ENCODE assay signal across 18 cellular contexts in genomic region chr5:138629383-138629782, GRCh38. TPM values are rescaled to one million over a fixed set of nuclear protein-coding genes. Genes with fewer than 3 reads are reported as not detected.
DNase-seq lines count a peak whose midpoint lies in the region; ATAC-seq and TF ChIP-seq lines count a peak whose summit lies in the region.
"Had no signal": no experiment of that assay in that cellular context is flagged by ENCODE, and none has a peak within 500 bp of the region (broad histone marks: within the 10 kb centered on the region; RNA-seq: fewer than 3 reads in every experiment).

No MANE protein-coding gene starts in this region.

- no peaks in the 10 kb centered on the region for H3K9me3 ChIP-seq in neuronal stem cell (replicated peaks in 1 of 2; ENCODE audit: control insufficient read depth in 2 of 2, insufficient read depth in 1 of 2, low read depth in 1 of 2, low read length in 2 of 2)
- H3K9me3 ChIP-seq: HAP-1 had no signal

- H3K4me1 ChIP-seq in GM23338 (ENCODE audit: insufficient read depth): no peaks in the 10 kb centered on the region; the same call in 1 of the 2 replicates
- H3K4me1 ChIP-seq in neuronal stem cell (ENCODE audit: control insufficient read depth in 2 of 2, insufficient read depth in 1 of 2, low read depth in 1 of 2, low read length in 2 of 2): peaks cover 0 to 2% of the 10 kb centered on the region in 2 donors
- H3K4me1 ChIP-seq: HAP-1 had no signal

- H3K36me3 ChIP-seq in GM23338 (ENCODE audit: insufficient read depth): no peaks in the 10 kb centered on the region
- no peaks in the 10 kb centered on the region for H3K36me3 ChIP-seq in neuronal stem cell (replicated peaks in 1 of 2; ENCODE audit: control insufficient read depth in 2 of 2, insufficient read depth in 2 of 2, low read length in 2 of 2)
- H3K36me3 ChIP-seq: HAP-1 had no signal

- no peaks in the 10 kb centered on the region for H3K79me1 ChIP-seq in neuronal stem cell (ENCODE audit: low read depth, low read length)

- H3K27ac ChIP-seq in GM23338 (ENCODE audit: low read depth) (no peak overlapping the region), neuronal stem cell (replicated peaks; ENCODE audit: low read length) (no peak overlapping the region)
- H3K27ac ChIP-seq: HL-60 had no signal

- H4K8ac ChIP-seq in neuronal stem cell (ENCODE audit: low read depth, low read length): no peak overlapping the region

- H3K27me3 Mint-ChIP-seq in GM23338 (ENCODE audit: insufficient read depth, low read depth, poor library complexity) (peaks cover 2% of the 10 kb centered on the region), natural killer cell (ENCODE audit: low read depth in 2 of 2) (peaks cover 34 to 35% of the 10 kb centered on the region in 2 donors)

- no peaks in the 10 kb centered on the region for H3K9me3 Mint-ChIP-seq in GM23338
- no peaks in the 10 kb centered on the region for H3K9me3 Mint-ChIP-seq in natural killer cell
- H3K9me3 Mint-ChIP-seq: CD4-positive, alpha-beta T cell; HFFc6 had no signal

- H3K4me3 ChIP-seq in GM23338: no peak overlapping the region
- no peak overlapping the region for H3K4me3 ChIP-seq in neuronal stem cell (ENCODE audit: low read length in 2 of 2)
- H3K4me3 ChIP-seq: HAP-1 had no signal

- no peak overlapping the region for H3K4ac ChIP-seq in neuronal stem cell (ENCODE audit: low read length)

- no peak overlapping the region for H2AK5ac ChIP-seq in neuronal stem cell (ENCODE audit: low read depth, low read length)

- no peak overlapping the region for H2BK5ac ChIP-seq in neuronal stem cell (ENCODE audit: low read length)

- H3K9ac ChIP-seq in neuronal stem cell (ENCODE audit: low read depth, low read length, poor library complexity): no peak overlapping the region

- H3K27ac Mint-ChIP-seq in GM23338 (no peak overlapping the region), natural killer cell (no peak overlapping the region)
- H3K27ac Mint-ChIP-seq: B cell; CD4-positive, alpha-beta T cell; HFFc6 had no signal

- H3K4me1 Mint-ChIP-seq in GM23338: peaks cover 5% of the 10 kb centered on the region
- H3K4me1 Mint-ChIP-seq in natural killer cell: peaks cover 0 to 6% of the 10 kb centered on the region in 2 donors

- H3K14ac ChIP-seq in neuronal stem cell (ENCODE audit: low read length): no peak overlapping the region

- WGBS in neuronal stem cell (ENCODE audit: extremely low coverage in 2 of 2, insufficient read length in 2 of 2, insufficient replicate concordance in 1 of 2), 2 donors: no CpG with 5 or more reads among the region's 3 CpGs

- H3K4me2 ChIP-seq in GM23338 (no peak overlapping the region), neuronal stem cell (ENCODE audit: insufficient read depth, low read length, poor library complexity, severe bottlenecking) (no peak overlapping the region)

- H3K27me3 ChIP-seq in GM23338 (ENCODE audit: insufficient read depth) (no peaks in the 10 kb centered on the region), neuronal stem cell (ENCODE audit: control insufficient read depth in 3 of 3, insufficient read depth in 3 of 3, low read depth in 1 of 3, low read length in 3 of 3) (peaks cover 0 to 10% (median 0%) of the 10 kb centered on the region in 3 experiments)

- DNase-seq in A172 (ENCODE audit: low spot score) (peak; percentile 26), GM23338 (ENCODE audit: low spot score) (no peak), islet precursor cell (peak; percentile 50), neuronal stem cell (ENCODE audit: low spot score) (no peak), posterior cingulate gyrus (no peak), natural killer cell (no peak), NCI-H82 treated with DMSO at 0.1 percent for 48 hours (lab: John Stamatoyannopoulos, UW; ENCODE audit: unreplicated experiment) (no peak)
- DNase-seq: C1 segment of cervical spinal cord; Calu3; CD4-positive, alpha-beta T cell; DMS79; EL; GOT3; HFFc6 had no signal

- H4K91ac ChIP-seq in neuronal stem cell (ENCODE audit: low read depth, low read length, poor library complexity): no peak overlapping the region

- no peaks in the 10 kb centered on the region for H4K20me1 ChIP-seq in GM23338 (replicated peaks; ENCODE audit: insufficient read depth)

- H2BK120ac ChIP-seq in neuronal stem cell (ENCODE audit: low read depth, low read length): no peak overlapping the region

- no peaks in the 10 kb centered on the region for H3F3A ChIP-seq in GM23338 (replicated peaks; ENCODE audit: low read depth)

- H3K23ac ChIP-seq in neuronal stem cell (ENCODE audit: low read depth, low read length, poor library complexity): no peak overlapping the region

- ATAC-seq in GM23338 (no peak), natural killer cell (no peak), GM19035 (IDR thresholded peaks at IDR 0.05; ENCODE audit: unreplicated experiment) (no peak)

- H2AFZ ChIP-seq in GM23338 (0 out of 2 replicates have a peak overlapping the region, but pooled peaks have one; percentile 43), neuronal stem cell (ENCODE audit: low read length) (no peak overlapping the region)

- H3K4me3 Mint-ChIP-seq in GM23338 (no peak overlapping the region), natural killer cell (no peak overlapping the region)
- H3K4me3 Mint-ChIP-seq: B cell; CD4-positive, alpha-beta T cell; HFFc6 had no signal

- no peak overlapping the region for H3K18ac ChIP-seq in neuronal stem cell (ENCODE audit: low read length)

- no peaks in the 10 kb centered on the region for H3K79me2 ChIP-seq in GM23338 (replicated peaks; ENCODE audit: insufficient read depth)

- H2BK15ac ChIP-seq in neuronal stem cell (ENCODE audit: low read length): no peak overlapping the region

- no peaks in the 10 kb centered on the region for H3K9me2 ChIP-seq in GM23338 (ENCODE audit: insufficient read depth)

- TF ChIP-seq CTCF in GM23338 (conservative IDR thresholded peaks at IDR 0.05; ENCODE audit: low read depth in 2 of 2): no peak
- TF ChIP-seq CTCF in natural killer cell (IDR thresholded peaks at IDR 0.05): no peak

- intact Hi-C loops in posterior cingulate gyrus (cut with DNase I) (no loop called here), natural killer cell (cut with micrococcal nuclease) (no loop called here)

- no peaks in the 10 kb centered on the region for H3K36me3 Mint-ChIP-seq in GM23338 (ENCODE audit: low read depth)
- H3K36me3 Mint-ChIP-seq in natural killer cell: no peaks in the 10 kb centered on the region

- H2BK12ac ChIP-seq in neuronal stem cell (ENCODE audit: low read length): peak overlapping the region; percentile 0

TF ChIP-seq in GM23338, 12 proteins besides CTCF, POLR2A, EP300 and RAD21 (continues in another document):
- no peak for TF ChIP-seq STAT1 (IDR thresholded peaks at IDR 0.05; ENCODE audit: unreplicated experiment)
- TF ChIP-seq REST (IDR thresholded peaks at IDR 0.05; ENCODE audit: unreplicated experiment): no peak

RNA-seq across cellular contexts. Expression of gene HSPA9, which starts 54.2 kb away (rescaled TPM):
- 605 and 654 TPM in 2 replicates for total RNA-seq in A172 (2014; rRNA removed; shearing (Covaris generic))
- 751 and 880 TPM in 2 replicates for total RNA-seq in GM23338 (2014; rRNA removed; shearing (Covaris generic))
- polyA plus RNA-seq in GM23338 (2016; fragmentation: Nextera tagmentation; extraction: Ambion mirVana): 302 and 313 TPM in 2 replicates
- polyA plus RNA-seq in neuronal stem cell (2013, experiment 1 of 2): 86.8 TPM
- polyA plus RNA-seq in neuronal stem cell (2013, experiment 2 of 2): 85.4 TPM
- total RNA-seq in natural killer cell: 100 to 1,000 TPM; 272 to 308 (median 308) TPM

Comparison
In these comparisons a context has a peak if more than half of its experiments do, and no peak if none do; other contexts are left out.
1. DNase-seq: peak in A172 (single experiment) and islet precursor cell (single experiment); none in GM23338 (single experiment), neuronal stem cell (single experiment), posterior cingulate gyrus (0 of 10), natural killer cell (single experiment) and NCI-H82 treated with DMSO at 0.1 percent for 48 hours (single experiment).